Comparison of ENCODE assay signal across 2 cellular contexts in the genomic region with DNA sequence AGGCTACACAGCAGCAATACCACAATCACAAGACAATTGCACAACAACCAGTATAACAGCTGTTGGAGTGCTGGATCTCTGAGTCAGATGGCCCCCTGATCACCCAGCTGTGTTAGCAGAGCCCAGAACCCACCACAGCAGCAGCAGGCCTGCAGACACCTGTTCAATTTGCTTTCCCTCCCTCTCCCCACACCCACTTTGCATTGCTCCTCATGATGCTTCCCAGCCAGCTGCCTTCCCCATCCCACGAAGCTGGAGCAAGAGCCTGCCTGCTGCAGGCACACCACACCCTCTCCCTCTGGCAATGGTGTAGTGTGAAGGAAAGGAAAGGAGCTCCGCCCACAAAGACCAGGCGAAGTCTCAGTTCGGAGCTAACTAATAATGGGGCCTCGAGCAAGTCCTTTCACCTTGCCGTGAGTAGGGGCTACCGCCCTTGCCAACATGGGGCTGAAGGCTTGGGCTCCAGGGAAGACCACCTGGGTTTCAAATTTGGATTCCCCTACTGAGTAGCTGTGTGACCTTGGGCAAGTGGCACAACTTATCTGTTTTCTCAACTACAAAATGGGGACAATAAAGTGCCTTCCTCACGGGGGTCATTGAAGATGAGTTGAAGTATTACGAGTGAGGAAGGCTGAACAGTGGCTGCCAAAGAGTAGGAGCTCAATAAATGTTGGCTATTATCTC.
TF ChIP-seq lines count a peak whose summit lies in the region.

No MANE protein-coding gene starts in this region.

TF ChIP-seq in IMR-90, 13 proteins besides CTCF, POLR2A, EP300 and RAD21:
- TF ChIP-seq MXI1 (IDR thresholded peaks at IDR 0.05; ENCODE audit: borderline replicate concordance, low read depth, low read length): no peak
- TF ChIP-seq RCOR1 (IDR thresholded peaks at IDR 0.05; ENCODE audit: insufficient replicate concordance, low read length): no peak
- no peak for TF ChIP-seq BHLHE40 (IDR thresholded peaks at IDR 0.05; ENCODE audit: low read depth, low read length)
- TF ChIP-seq CEBPB (IDR thresholded peaks at IDR 0.05; ENCODE audit: low read depth, low read length): 0 out of 2 replicates have a peak, but pooled peaks have one; percentile 17
- TF ChIP-seq, protein P1, sequence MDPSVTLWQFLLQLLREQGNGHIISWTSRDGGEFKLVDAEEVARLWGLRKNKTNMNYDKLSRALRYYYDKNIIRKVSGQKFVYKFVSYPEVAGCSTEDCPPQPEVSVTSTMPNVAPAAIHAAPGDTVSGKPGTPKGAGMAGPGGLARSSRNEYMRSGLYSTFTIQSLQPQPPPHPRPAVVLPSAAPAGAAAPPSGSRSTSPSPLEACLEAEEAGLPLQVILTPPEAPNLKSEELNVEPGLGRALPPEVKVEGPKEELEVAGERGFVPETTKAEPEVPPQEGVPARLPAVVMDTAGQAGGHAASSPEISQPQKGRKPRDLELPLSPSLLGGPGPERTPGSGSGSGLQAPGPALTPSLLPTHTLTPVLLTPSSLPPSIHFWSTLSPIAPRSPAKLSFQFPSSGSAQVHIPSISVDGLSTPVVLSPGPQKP (IDR thresholded peaks at IDR 0.05; ENCODE audit: borderline replicate concordance, low read depth, low read length): no peak
- TF ChIP-seq CHD1 (IDR thresholded peaks at IDR 0.05; ENCODE audit: low read depth, low read length): no peak

TF ChIP-seq in H1, 55 proteins besides CTCF, POLR2A, EP300 and RAD21:
- TF ChIP-seq CEBPB (IDR thresholded peaks at IDR 0.05; ENCODE audit: low read depth, low read length): no peak
- TF ChIP-seq RNF2 (IDR thresholded peaks at IDR 0.05; ENCODE audit: borderline replicate concordance, low read depth, low read length, missing control alignments, poor library complexity, severe bottlenecking): no peak
- peak; percentile 73; the same call in 1 of the 2 replicates for TF ChIP-seq KDM1A (IDR thresholded peaks at IDR 0.05; ENCODE audit: borderline replicate concordance, low read length)
